In genomic region chr2:216425008-216425780, GRCh38 we compare ENCODE assay signal across 1 cellular context.
TF ChIP-seq lines count a peak whose summit lies in the region.

No MANE protein-coding gene starts in this region.

TF ChIP-seq in SK-N-SH treated with all-trans-retinoic acid at 6 μM for 48 hours, 23 proteins besides CTCF, POLR2A, EP300 and RAD21:
- TF ChIP-seq POU6F1 (CRISPR knock-in tag; IDR thresholded peaks at IDR 0.05; ENCODE audit: borderline replicate concordance, low read depth) (no peak), CSDC2 (CRISPR knock-in tag; IDR thresholded peaks at IDR 0.05) (no peak), GLIS3 (CRISPR knock-in tag; IDR thresholded peaks at IDR 0.05) (no peak)
TF ChIP-seq in SK-N-SH treated with all-trans-retinoic acid at 6 μM for 48 hours: peak in this region for 0.
